Comparison of ENCODE assay signal across 9 cellular contexts in the genomic region with DNA sequence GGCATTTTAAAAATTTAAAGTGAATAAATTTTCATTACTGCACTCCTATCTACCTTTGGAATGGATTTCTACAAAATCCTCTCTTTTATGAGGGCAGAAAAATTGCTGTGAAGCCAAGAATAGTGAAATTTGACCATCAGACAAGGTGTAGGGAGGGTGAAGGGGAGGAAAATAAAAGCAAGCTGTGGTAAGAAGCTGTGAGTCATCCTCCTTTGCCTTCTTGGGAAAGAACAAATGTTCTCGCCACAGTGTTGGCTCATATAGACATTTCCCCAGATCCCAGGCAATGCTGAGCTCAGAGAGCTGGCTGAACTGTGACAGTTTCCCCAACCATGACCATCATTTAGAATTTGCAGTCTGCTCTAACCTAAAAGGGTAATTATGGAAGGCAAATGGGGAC.
DNase-seq lines count a peak whose midpoint lies in the region; ATAC-seq, FAIRE-seq and TF ChIP-seq lines count a peak whose summit lies in the region.
"Had no signal": no experiment of that assay in that cellular context is flagged by ENCODE, and none has a peak within 500 bp of the region (broad histone marks: within the 10 kb centered on the region; RNA-seq: fewer than 3 reads in every experiment).

No MANE protein-coding gene starts in this region.

- no peak for TF ChIP-seq EP300 in A549 (IDR thresholded peaks at IDR 0.05)

- DNase-seq in A549 (ENCODE audit: low read depth in 1 of 2, low spot score in 1 of 2) (peak; percentile 41 to 60), NB4 (ENCODE audit: low read depth) (peak; percentile 59), mesothelial cell of epicardium (ENCODE audit: low spot score in 2 of 2, unreplicated experiment in 2 of 2) (no peak), DMS 273 (lab: John Stamatoyannopoulos, UW; ENCODE audit: unreplicated experiment) (no peak)
- no peak for DNase-seq in central memory CD4-positive, alpha-beta T cell

- TF ChIP-seq RAD21 in A549 (conservative IDR thresholded peaks at IDR 0.05 in 1 of 2, IDR thresholded peaks at IDR 0.05 in 1 of 2), result no peak

- H3K36me3 Mint-ChIP-seq in mesothelial cell of epicardium, result peaks cover 41% of the 10 kb centered on the region

- H3K27ac ChIP-seq in A549, result peak overlapping the region; percentile 62 to 78
- peak overlapping the region; percentile 58 for H3K27ac ChIP-seq in cingulate gyrus (ENCODE audit: low read depth, low read length)
- H3K27ac ChIP-seq: C4-2B had no signal

- H3K27me3 Mint-ChIP-seq in mesothelial cell of epicardium (ENCODE audit: low read depth), result no peaks in the 10 kb centered on the region

- FAIRE-seq in A549 (lab: Jason Lieb, UNC), result peak; percentile 13

- ATAC-seq in A549 (peak; percentile 88 to 94), GM19328 (IDR thresholded peaks at IDR 0.05; ENCODE audit: unreplicated experiment) (no peak), GM18502 (IDR thresholded peaks at IDR 0.05; ENCODE audit: poor library complexity, unreplicated experiment) (no peak)

- 21% methylated on average over 1 of the region's 1 CpG for WGBS in A549 (ENCODE audit: missing lambda C conversion rate)

- peak overlapping the region; percentile 84 for H3K27ac Mint-ChIP-seq in mesothelial cell of epicardium

- POLR2A ChIA-PET in A549 (lab: Yijun Ruan, JAX), result interaction anchor here (0.6 to 1.0 kb wide), 2 partner anchors 46 to 236 kb away, joined by 4 to 5 read pairs; partner anchors contain the start of gene PBX1

- no peak overlapping the region for H3K4me3 ChIP-seq in A549
- no peak overlapping the region for H3K4me3 ChIP-seq in NB4 (ENCODE audit: low read depth, low read length)

- H3K4me3 Mint-ChIP-seq in mesothelial cell of epicardium, result no peak overlapping the region

- H3K9me3 ChIP-seq in A549, result no peaks in the 10 kb centered on the region

- H3K4me1 ChIP-seq in A549, result peaks cover 22% of the 10 kb centered on the region

- peak overlapping the region; percentile 53 for H3K4me2 ChIP-seq in A549

- CTCF ChIA-PET in A549 (lab: Yijun Ruan, JAX), result interaction anchor here (1.2 to 1.3 kb wide), 2 partner anchors 10 to 1435 kb away, joined by 3 read pairs; no protein-coding TSS in a partner anchor

- TF ChIP-seq POLR2A in A549 (IDR thresholded peaks at IDR 0.05; ENCODE audit: low read length) (no peak), NB4 (IDR thresholded peaks at IDR 0.05; ENCODE audit: extremely low read depth, insufficient read length) (no peak)

- H3K9me3 Mint-ChIP-seq in mesothelial cell of epicardium, result no peaks in the 10 kb centered on the region

- TF ChIP-seq CTCF in A549 (IDR thresholded peaks at IDR 0.05) (no peak), NB4 (IDR thresholded peaks at IDR 0.05; ENCODE audit: low read depth, low read length) (no peak), mesothelial cell of epicardium (IDR thresholded peaks at IDR 0.05; ENCODE audit: unreplicated experiment) (no peak)

- H3K4me1 Mint-ChIP-seq in mesothelial cell of epicardium, result peaks cover 44% of the 10 kb centered on the region

TF ChIP-seq in A549, 52 proteins besides CTCF, POLR2A, EP300 and RAD21:
- TF ChIP-seq EHF (CRISPR knock-in tag; IDR thresholded peaks at IDR 0.05) (no peak), FOSL2 (IDR thresholded peaks at IDR 0.05) (peak; percentile 56; the same call in 1 of the 2 replicates), FOSL2 (CRISPR knock-in tag; IDR thresholded peaks at IDR 0.05) (peak; percentile 62), CEBPB (IDR thresholded peaks at IDR 0.05) (peak in 1 of 2 experiments; percentile 34; a peak in 1 of 4 replicates)

Comparison
In these comparisons a context has a peak if more than half of its experiments do, and no peak if none do; other contexts are left out.
1. ATAC-seq: peak in A549 (2 of 2); none in GM19328 (single experiment) and GM18502 (single experiment).
2. DNase-seq: peak in A549 (2 of 2) and NB4 (single experiment); none in mesothelial cell of epicardium (0 of 2), DMS 273 (single experiment) and central memory CD4-positive, alpha-beta T cell (single experiment).